Comparison of ENCODE assay signal across 8 cellular contexts in genomic region chr17:6555331-6556120, GRCh38. TPM values are rescaled to one million over a fixed set of nuclear protein-coding genes. Genes with fewer than 3 reads are reported as not detected.
DNase-seq lines count a peak whose midpoint lies in the region; ATAC-seq and TF ChIP-seq lines count a peak whose summit lies in the region.

No MANE protein-coding gene starts in this region.

- intact Hi-C loops in natural killer cell (cut with micrococcal nuclease) = no loop called here

- no peaks in the 10 kb centered on the region for H3K9me3 Mint-ChIP-seq in natural killer cell

- H3K9me3 ChIP-seq in SK-N-MC (ENCODE audit: low read depth, low read length) = no peaks in the 10 kb centered on the region

- H3K36me3 ChIP-seq in SK-N-MC (ENCODE audit: insufficient read depth, low read length) = no peaks in the 10 kb centered on the region

- POLR2A ChIA-PET in HEK293T (lab: Yijun Ruan, JAX) = interaction anchor here (0.7 kb wide), 1 partner anchor 568 kb away, joined by 3 read pairs; no protein-coding TSS in a partner anchor

- no peak overlapping the region for H3K27ac ChIP-seq in SK-N-MC

- peak overlapping the region; percentile 78 for H3K4me3 Mint-ChIP-seq in natural killer cell

- CTCF ChIA-PET in HEK293T (lab: Yijun Ruan, JAX) = no interaction called here

- H3K36me3 Mint-ChIP-seq in natural killer cell = no peaks in the 10 kb centered on the region

- peak; percentile 24 for ATAC-seq in esophagus mucosa
- ATAC-seq in natural killer cell = peak; percentile 23 to 60 (median 48)
- no peak for ATAC-seq in HG03520 (IDR thresholded peaks at IDR 0.05; ENCODE audit: unreplicated experiment)

- H3K4me1 Mint-ChIP-seq in natural killer cell = peaks cover 6 to 14% of the 10 kb centered on the region in 2 donors

- H3K4me3 ChIP-seq in SK-N-MC = peak overlapping the region; percentile 18; the same call in 1 of the 2 replicates

- DNase-seq in GM03348 (ENCODE audit: low spot score) = peak; percentile 60
- no peak for DNase-seq in SK-N-MC (ENCODE audit: low read depth, low spot score)
- no peak for DNase-seq in natural killer cell
- DNase-seq in NK-92 (lab: John Stamatoyannopoulos, UW; ENCODE audit: unreplicated experiment) = no peak
- DNase-seq in NCI-H1694 (lab: John Stamatoyannopoulos, UW) = no peak
- DNase-seq in HEK293T (ENCODE audit: extremely low spot score) = no peak

- H3K27me3 Mint-ChIP-seq in natural killer cell (ENCODE audit: low read depth in 2 of 2) = peaks cover 46 to 49% of the 10 kb centered on the region in 2 donors

- no peak for TF ChIP-seq CTCF in natural killer cell (IDR thresholded peaks at IDR 0.05)

- no peak overlapping the region for H3K9ac ChIP-seq in SK-N-MC (ENCODE audit: insufficient read length)

- no peak overlapping the region for H3K27ac Mint-ChIP-seq in natural killer cell

TF ChIP-seq in HEK293T, 16 proteins besides CTCF, POLR2A, EP300 and RAD21:
- TF ChIP-seq FOXM1 (IDR thresholded peaks at IDR 0.05; ENCODE audit: borderline replicate concordance) (no peak), FOXK2 (IDR thresholded peaks at IDR 0.05) (no peak), LEF1 (IDR thresholded peaks at IDR 0.05; ENCODE audit: borderline replicate concordance) (no peak), NFRKB (IDR thresholded peaks at IDR 0.05) (no peak), BHLHE40 (IDR thresholded peaks at IDR 0.05; ENCODE audit: borderline replicate concordance) (no peak), SUZ12 (IDR thresholded peaks at IDR 0.05) (no peak), HDGF (IDR thresholded peaks at IDR 0.05; ENCODE audit: borderline replicate concordance) (no peak), L3MBTL2 (conservative IDR thresholded peaks at IDR 0.05) (no peak), TARDBP (IDR thresholded peaks at IDR 0.05) (no peak), PKNOX1 (IDR thresholded peaks at IDR 0.05) (no peak)

RNA-seq across cellular contexts. Expression of gene PITPNM3, which starts 0.8 kb away (rescaled TPM):
- total RNA-seq in esophagus mucosa (20.1 TPM), natural killer cell (under 1 TPM; 0.42 to 0.75 (median 0.50) TPM)

Comparison
In these comparisons a context has a peak if more than half of its experiments do, and no peak if none do; other contexts are left out.
1. RNA of gene PITPNM3, which starts 0.8 kb away (total RNA-seq): 20.1 TPM in esophagus mucosa (single experiment); 0.42 to 0.75 TPM in natural killer cell; every median in the first group is over 10 times any median in the second.